14 cellular contexts compared by ENCODE assay signal in the genomic region with DNA sequence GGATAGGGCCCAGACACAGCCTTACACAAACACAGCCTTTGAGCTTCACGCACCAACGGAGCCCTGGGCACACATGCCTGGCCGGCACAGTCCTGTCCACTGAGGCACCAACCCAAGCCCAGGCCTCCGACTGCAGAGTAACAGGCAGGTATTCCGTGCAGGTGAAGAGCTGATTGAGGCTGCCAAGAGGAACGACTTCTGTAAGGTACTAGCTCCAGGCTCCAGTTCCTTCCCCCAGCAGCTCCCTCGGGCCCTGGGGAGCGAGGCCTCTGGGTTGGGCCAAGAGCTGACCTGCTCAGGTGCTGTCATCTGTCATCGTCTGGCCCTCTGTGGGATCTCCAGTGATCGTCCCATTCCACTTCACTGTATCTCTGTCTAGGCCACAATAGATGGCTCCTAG. TPM values are rescaled to one million over a fixed set of nuclear protein-coding genes. Genes with fewer than 3 reads are reported as not detected.
"Had no signal": no experiment of that assay in that cellular context is flagged by ENCODE, and none has a peak within 500 bp of the region (broad histone marks: within the 10 kb centered on the region; RNA-seq: fewer than 3 reads in every experiment).

No MANE protein-coding gene starts in this region.

- H3K4me3 ChIP-seq: esophagus squamous epithelium, lower lobe of right lung, tibial nerve, vagina had no signal

- DNase-seq: activated CD4-positive, alpha-beta T cell treated with anti-CD3 and anti-CD28 coated beads for 1 hour; activated CD4-positive, alpha-beta T cell treated with anti-CD3 and anti-CD28 coated beads, Interleukin-2, amount 50 U/mL, for 4 hours; activated effector memory CD4-positive, alpha-beta T cell treated with Interleukin-2 at 50 U/mL for 16 hours; activated naive CD4-positive, alpha-beta T cell treated with anti-CD3 and anti-CD28 coated beads, Interleukin-2, amount 50 U/mL, for 16 hours; activated T-cell treated with anti-CD3 and anti-CD28 coated beads, Interleukin-2, amount 50 U/mL, for 1 hour; esophagus squamous epithelium; lower lobe of right lung; midbrain; stimulated activated CD4-positive, alpha-beta T cell treated with anti-CD3 and anti-CD28 coated beads, Interleukin-4, amount 100 ng/mL, for 1 hour; stimulated activated naive CD4-positive, alpha-beta T cell; T-helper 9 cell had no signal

- H3K27me3 ChIP-seq: vagina had no signal

- H3K9me3 ChIP-seq: esophagus squamous epithelium, lower lobe of right lung, tibial nerve, vagina had no signal

- H3K27ac ChIP-seq: vagina had no signal

RNA-seq across cellular contexts. Expression of a gene that starts 13.3 kb away (rescaled TPM):
- total RNA-seq: esophagus squamous epithelium, fibroblast of villous mesenchyme, lower lobe of right lung, vagina had no signal
